ENCODE assay signal across 28 cellular contexts in genomic region chr6:11976489-11976888, GRCh38. TPM values are rescaled to one million over a fixed set of nuclear protein-coding genes. Genes with fewer than 3 reads are reported as not detected.
A peak's percentile ranks its signal among the peaks of the same experiment; 100 is the strongest.
DNase-seq lines count a peak whose midpoint lies in the region; ATAC-seq, FAIRE-seq and TF ChIP-seq lines count a peak whose summit lies in the region.
"Had no signal": no experiment of that assay in that cellular context is flagged by ENCODE, and none has a peak within 500 bp of the region (broad histone marks: within the 10 kb centered on the region; RNA-seq: fewer than 3 reads in every experiment).

No MANE protein-coding gene starts in this region.

- CTCF ChIA-PET in activated B cell treated with CpG ODN at 0.5 μM for 24 hours (lab: Charles Lee) = no interaction called here

- no peak for FAIRE-seq in keratinocyte (lab: Jason Lieb, UNC)
- FAIRE-seq: A549, HepG2 had no signal

- H3K9me3 ChIP-seq in keratinocyte (ENCODE audit: control insufficient read depth, low read depth, low read length) = no peaks in the 10 kb centered on the region
- H3K9me3 ChIP-seq: A549, right lobe of liver had no signal

- intact Hi-C loops in activated B cell treated with CpG ODN at 0.5 μM for 24 hours (cut with micrococcal nuclease) = loop anchor here (1.0 kb wide), 1 partner anchor 8 kb away; no protein-coding TSS in a partner anchor
- intact Hi-C loops in Right ventricle myocardium inferior (cut with DNase I) = no loop called here

- no peaks in the 10 kb centered on the region for H3K9me1 ChIP-seq in keratinocyte (ENCODE audit: control insufficient read depth, extremely low read depth, insufficient read depth, low read length)

- H3K36me3 ChIP-seq in keratinocyte (ENCODE audit: control insufficient read depth in 2 of 2, extremely low read depth in 1 of 2, insufficient read depth in 2 of 2, low read length in 2 of 2) = no peaks in the 10 kb centered on the region
- H3K36me3 ChIP-seq: right lobe of liver had no signal

- POLR2A ChIA-PET in activated B cell treated with CpG ODN at 0.5 μM for 24 hours (lab: Charles Lee) = interaction anchor here (1.6 kb wide), 2 partner anchors 32 to 36 kb away, joined by 3 to 6 read pairs; no protein-coding TSS in a partner anchor

- no peaks in the 10 kb centered on the region for H3K27me3 Mint-ChIP-seq in activated T-cell treated with anti-CD3 and anti-CD28 coated beads, Interleukin-2, amount 50 U/mL, for 72 hours (ENCODE audit: low read depth)
- no peaks in the 10 kb centered on the region for H3K27me3 Mint-ChIP-seq in activated T-cell treated with anti-CD3 and anti-CD28 coated beads, Interleukin-2, amount 50 U/mL, for 4 hours (ENCODE audit: low read depth)
- H3K27me3 Mint-ChIP-seq in activated B cell treated with CpG ODN at 0.5 μM for 24 hours = peaks cover 2% of the 10 kb centered on the region

- peaks cover 0 to 1% of the 10 kb centered on the region in 2 donors for H3K9me3 Mint-ChIP-seq in activated T-cell treated with anti-CD3 and anti-CD28 coated beads, Interleukin-2, amount 50 U/mL, for 72 hours
- H3K9me3 Mint-ChIP-seq in activated T-cell treated with anti-CD3 and anti-CD28 coated beads, Interleukin-2, amount 50 U/mL, for 4 hours = no peaks in the 10 kb centered on the region
- H3K9me3 Mint-ChIP-seq in activated B cell treated with CpG ODN at 0.5 μM for 24 hours = no peaks in the 10 kb centered on the region
- H3K9me3 Mint-ChIP-seq: nephron had no signal

- peak overlapping the region; percentile 14 for H2AFZ ChIP-seq in keratinocyte (ENCODE audit: control insufficient read depth, low read length)

- H3K27ac ChIP-seq in keratinocyte (ENCODE audit: control insufficient read depth, insufficient read depth, low read length) = no peak overlapping the region
- H3K27ac ChIP-seq: A549, foreskin keratinocyte, right lobe of liver had no signal

- no peaks in the 10 kb centered on the region for H4K20me1 ChIP-seq in keratinocyte (ENCODE audit: control insufficient read depth, extremely low read depth, insufficient read depth, low read length)

- no peaks in the 10 kb centered on the region for H3K27me3 ChIP-seq in keratinocyte (ENCODE audit: control insufficient read depth, extremely low read depth, insufficient read depth, low read length)
- H3K27me3 ChIP-seq: foreskin keratinocyte, right lobe of liver had no signal

- H3K4me3 ChIP-seq in keratinocyte (ENCODE audit: control insufficient read depth in 2 of 3, extremely low read depth in 1 of 3, insufficient read depth in 2 of 3, low read depth in 1 of 3, low read length in 3 of 3) = no peak overlapping the region
- H3K4me3 ChIP-seq: A549, right lobe of liver had no signal

- no peak for ATAC-seq in activated T-cell treated with anti-CD3 and anti-CD28 coated beads, Interleukin-2, amount 50 U/mL, for 72 hours (replicated peaks in 1 of 2)
- ATAC-seq in activated T-cell treated with anti-CD3 and anti-CD28 coated beads, Interleukin-2, amount 50 U/mL, for 4 hours = no peak
- ATAC-seq in activated B cell treated with CpG ODN at 0.5 μM for 24 hours (ENCODE audit: low read depth) (no peak), Right ventricle myocardium inferior (no peak), GM19351 (IDR thresholded peaks at IDR 0.05; ENCODE audit: unreplicated experiment) (no peak)
- ATAC-seq: A549, foreskin keratinocyte, HCT116, HepG2, left ventricle myocardium superior had no signal

- no peaks in the 10 kb centered on the region for H3K79me2 ChIP-seq in keratinocyte (ENCODE audit: control insufficient read depth, insufficient read depth, low read length)

- H3K27ac Mint-ChIP-seq in activated T-cell treated with anti-CD3 and anti-CD28 coated beads, Interleukin-2, amount 50 U/mL, for 72 hours = peak overlapping the region; percentile 94
- peak overlapping the region; percentile 5 for H3K27ac Mint-ChIP-seq in activated B cell treated with CpG ODN at 0.5 μM for 24 hours
- H3K27ac Mint-ChIP-seq: nephron had no signal

- dilution Hi-C loops in keratinocyte (cut with MboI; ENCODE audit: extremely low pct_ligation_motif_present, low sequenced_read_pairs) = no loop called here

- DNase-seq in activated T-cell treated with anti-CD3 and anti-CD28 coated beads, Interleukin-2, amount 50 U/mL, for 72 hours = no peak
- no peak for DNase-seq in activated T-cell treated with anti-CD3 and anti-CD28 coated beads, Interleukin-2, amount 50 U/mL, for 4 hours
- DNase-seq in activated B cell treated with CpG ODN at 0.5 μM for 24 hours (no peak), keratinocyte (ENCODE audit: low read depth, low spot score) (no peak), H4 (ENCODE audit: low spot score) (no peak), Right ventricle myocardium inferior (ENCODE audit: missing footprints) (no peak), medulla oblongata (ENCODE audit: extremely low spot score) (no peak)
- DNase-seq: activated CD4-positive, alpha-beta T cell treated with anti-CD3 and anti-CD28 coated beads, Interleukin-2, amount 50 U/mL, for 1 hour; activated gamma-delta T cell; amniotic stem cell; Calu3; DND-41; effector memory CD4-positive, alpha-beta T cell; foreskin keratinocyte; hippocampal formation; left ventricle myocardium superior; NCI-H1105 treated with DMSO at 0.1 percent for 48 hours; NCI-H2081; NCI-H345; NCI-H82; posterior cingulate gyrus; right lobe of liver; trophoblast cell had no signal

- TF ChIP-seq CTCF in activated B cell treated with CpG ODN at 0.5 μM for 24 hours (IDR thresholded peaks at IDR 0.05) (no peak), keratinocyte (optimal IDR thresholded peaks at IDR 0.05 in 1 of 3, IDR thresholded peaks at IDR 0.05 in 1 of 3, conservative IDR thresholded peaks at IDR 0.05 in 1 of 3; ENCODE audit: extremely low read depth in 1 of 3, insufficient read depth in 2 of 3, low read length in 3 of 3) (no peak)

- peaks cover 8% of the 10 kb centered on the region for H3K4me1 ChIP-seq in keratinocyte (ENCODE audit: control insufficient read depth, extremely low read depth, insufficient read depth, low read length)
- H3K4me1 ChIP-seq: foreskin keratinocyte, right lobe of liver had no signal

- peaks cover 37% of the 10 kb centered on the region for H3K4me1 Mint-ChIP-seq in activated T-cell treated with anti-CD3 and anti-CD28 coated beads, Interleukin-2, amount 50 U/mL, for 72 hours (ENCODE audit: low read depth)
- H3K4me1 Mint-ChIP-seq in activated T-cell treated with anti-CD3 and anti-CD28 coated beads, Interleukin-2, amount 50 U/mL, for 4 hours (ENCODE audit: low read depth) = peaks cover 21% of the 10 kb centered on the region
- peaks cover 29% of the 10 kb centered on the region for H3K4me1 Mint-ChIP-seq in activated B cell treated with CpG ODN at 0.5 μM for 24 hours

- H3K36me3 Mint-ChIP-seq in activated T-cell treated with anti-CD3 and anti-CD28 coated beads, Interleukin-2, amount 50 U/mL, for 72 hours (ENCODE audit: insufficient read depth in 2 of 2) = no peaks in the 10 kb centered on the region
- no peaks in the 10 kb centered on the region for H3K36me3 Mint-ChIP-seq in activated T-cell treated with anti-CD3 and anti-CD28 coated beads, Interleukin-2, amount 50 U/mL, for 4 hours (ENCODE audit: insufficient read depth)
- no peaks in the 10 kb centered on the region for H3K36me3 Mint-ChIP-seq in activated B cell treated with CpG ODN at 0.5 μM for 24 hours (ENCODE audit: low read depth)

- H3K4me3 Mint-ChIP-seq in activated T-cell treated with anti-CD3 and anti-CD28 coated beads, Interleukin-2, amount 50 U/mL, for 72 hours = peak overlapping the region in 1 of 2 donors; percentile 41
- no peak overlapping the region for H3K4me3 Mint-ChIP-seq in activated T-cell treated with anti-CD3 and anti-CD28 coated beads, Interleukin-2, amount 50 U/mL, for 4 hours
- no peak overlapping the region for H3K4me3 Mint-ChIP-seq in activated B cell treated with CpG ODN at 0.5 μM for 24 hours
- H3K4me3 Mint-ChIP-seq: nephron had no signal

- no peak overlapping the region for H3K9ac ChIP-seq in keratinocyte (ENCODE audit: control insufficient read depth, extremely low read depth, insufficient read depth, low read length)

- no peak overlapping the region for H3K4me2 ChIP-seq in keratinocyte (ENCODE audit: control insufficient read depth, extremely low read depth, insufficient read depth, low read depth, low read length)
- H3K4me2 ChIP-seq: A549 had no signal

RNA-seq across cellular contexts. Expression of gene HIVEP1, which starts 35.6 kb away (rescaled TPM):
- 10 to 100 TPM; 70.1 to 77.0 TPM for total RNA-seq in activated T-cell treated with anti-CD3 and anti-CD28 coated beads, Interleukin-2, amount 50 U/mL, for 72 hours
- 10 to 100 TPM; 24.2 to 26.1 (median 25.8) TPM for total RNA-seq in activated T-cell treated with anti-CD3 and anti-CD28 coated beads, Interleukin-2, amount 50 U/mL, for 4 hours
- total RNA-seq in activated B cell treated with CpG ODN at 0.5 μM for 24 hours = 90.3 and 91.0 TPM in 2 replicates
- polyA plus RNA-seq in keratinocyte = 13.7 to 18.9 TPM (median 18.8 TPM) in 3 replicates
- 27.1 TPM for polyA plus RNA-seq in keratinocyte (2011; ENCODE audit: low read depth)
- polyA plus RNA-seq in keratinocyte (2011; cell fraction: cytosol; rRNA removed) = 10.4 and 13.9 TPM in 2 replicates
- polyA plus RNA-seq in keratinocyte (2011; cell fraction: nucleus; rRNA removed) = 38.9 and 42.7 TPM in 2 replicates
- polyA plus RNA-seq in keratinocyte (2012; ENCODE audit: low replicate concordance) = 11.4 and 16.2 TPM in 2 replicates
- polyA minus RNA-seq in keratinocyte = 30.9 to 53.7 TPM (median 48.9 TPM) in 3 replicates
- 17.1 TPM for polyA minus RNA-seq in keratinocyte (2011; cell fraction: cytosol; rRNA and poly(A)+ RNA removed)
- polyA minus RNA-seq in keratinocyte (2011; cell fraction: nucleus; rRNA and poly(A)+ RNA removed) = 47.5 and 78.3 TPM in 2 replicates
- total RNA-seq in H4 (2014; rRNA removed; shearing (Covaris generic)) = 7.2 and 8.6 TPM in 2 replicates
- total RNA-seq in Right ventricle myocardium inferior = 8.3 TPM
